16 cellular contexts compared by ENCODE assay signal in the genomic region with DNA sequence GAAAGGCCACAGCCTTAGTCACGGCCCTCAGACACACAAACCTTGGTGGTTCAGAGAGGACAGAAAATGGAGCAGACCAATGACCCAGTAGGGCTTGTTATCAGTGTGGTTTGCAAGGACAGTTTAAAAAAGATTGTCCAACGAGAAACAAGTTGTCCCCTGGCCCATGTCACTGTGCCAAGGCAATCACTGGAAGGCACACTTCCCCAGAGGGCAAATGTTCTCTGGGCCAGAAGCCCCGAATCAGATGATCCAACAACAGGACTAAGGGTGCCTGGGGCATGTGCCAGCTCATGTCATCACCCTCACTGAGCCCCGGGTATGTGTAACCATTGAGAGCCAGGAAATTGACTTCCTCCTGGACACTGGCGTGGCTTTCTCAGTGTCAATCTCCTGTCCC.
DNase-seq lines count a peak whose midpoint lies in the region; ATAC-seq lines count a peak whose summit lies in the region.
"Had no signal": no experiment of that assay in that cellular context is flagged by ENCODE, and none has a peak within 500 bp of the region (broad histone marks: within the 10 kb centered on the region; RNA-seq: fewer than 3 reads in every experiment).

No MANE protein-coding gene starts in this region.

- no peaks in the 10 kb centered on the region for H3K79me1 ChIP-seq in mesenchymal stem cell (replicated peaks; ENCODE audit: low read length, poor library complexity, severe bottlenecking)

- H3K27me3 ChIP-seq in mesenchymal stem cell (ENCODE audit: control insufficient read depth in 1 of 2, insufficient read depth in 1 of 2, low read length in 2 of 2) = no peaks in the 10 kb centered on the region
- H3K27me3 ChIP-seq: BLaER1 treated with 17β-estradiol and CSF1 and Interleukin-3, amounts not matched to agents 10 nM and 100 nM had no signal

- H3K18ac ChIP-seq in mesenchymal stem cell (ENCODE audit: low read depth in 1 of 2, low read length in 2 of 2) = no peak overlapping the region

- WGBS in mesenchymal stem cell = 58% methylated on average over 5 of the region's 5 CpGs

- no peak overlapping the region for H4K8ac ChIP-seq in mesenchymal stem cell (ENCODE audit: low read length)

- no peak overlapping the region for H3K23ac ChIP-seq in mesenchymal stem cell (ENCODE audit: low read length in 2 of 2)

- no peak overlapping the region for H3K4ac ChIP-seq in mesenchymal stem cell (ENCODE audit: low read depth in 1 of 2, low read length in 2 of 2)

- no peak overlapping the region for H3K4me2 ChIP-seq in mesenchymal stem cell (ENCODE audit: low read length, poor library complexity, severe bottlenecking)
- H3K4me2 ChIP-seq: A549; BLaER1 treated with 17β-estradiol and CSF1 and Interleukin-3, amounts not matched to agents 10 nM and 100 nM had no signal

- H3K4me1 ChIP-seq in mesenchymal stem cell (ENCODE audit: control insufficient read depth, insufficient read depth, low read depth, low read length) = no peaks in the 10 kb centered on the region
- H3K4me1 ChIP-seq: A549; BLaER1 treated with 17β-estradiol and CSF1 and Interleukin-3, amounts not matched to agents 10 nM and 100 nM; Caco-2 had no signal

- DNase-seq in Right ventricle myocardium superior = peak; percentile 44
- DNase-seq in cardiac septum (ENCODE audit: low spot score) = no peak
- DNase-seq in left lobe of liver (ENCODE audit: low spot score) = peak; percentile 86
- no peak for DNase-seq in mesenchymal stem cell
- DNase-seq: AML-193; Caco-2; Calu3; CD4-positive, alpha-beta T cell; CD8-positive, alpha-beta T cell; DMS79 treated with DMSO at 0.1 percent for 48 hours; GF-D8 had no signal

- H3K27ac ChIP-seq in mesenchymal stem cell (ENCODE audit: low read length, poor library complexity, severe bottlenecking) = no peak overlapping the region
- H3K27ac ChIP-seq: 22Rv1; A549; BLaER1 treated with 17β-estradiol and CSF1 and Interleukin-3, amounts not matched to agents 10 nM and 100 nM; C4-2B had no signal

- no peak overlapping the region for H3K9ac ChIP-seq in mesenchymal stem cell (ENCODE audit: low read length)
- H3K9ac ChIP-seq: BLaER1 treated with 17β-estradiol and CSF1 and Interleukin-3, amounts not matched to agents 10 nM and 100 nM had no signal

- no peak overlapping the region for H4K91ac ChIP-seq in mesenchymal stem cell (ENCODE audit: low read length)

- ATAC-seq in Right ventricle myocardium superior (ENCODE audit: poor library complexity) = no peak
- ATAC-seq in left lobe of liver = peak; percentile 75
- no peak for ATAC-seq in HG03442 (IDR thresholded peaks at IDR 0.05; ENCODE audit: unreplicated experiment)
- ATAC-seq: A549; CD8-positive, alpha-beta T cell had no signal

- H2BK5ac ChIP-seq in mesenchymal stem cell (ENCODE audit: low read depth, low read length, poor library complexity, severe bottlenecking) = no peak overlapping the region

- H2BK120ac ChIP-seq in mesenchymal stem cell (ENCODE audit: low read depth, low read length) = no peak overlapping the region

- H2AFZ ChIP-seq in mesenchymal stem cell (ENCODE audit: low read depth, low read length) = peak overlapping the region; percentile 42

- no peak overlapping the region for H2BK15ac ChIP-seq in mesenchymal stem cell (ENCODE audit: low read depth, poor library complexity, severe bottlenecking)

- intact Hi-C loops in Right ventricle myocardium superior (cut with DNase I) (no loop called here), cardiac septum (cut with DNase I) (no loop called here)

- no peak overlapping the region for H3K14ac ChIP-seq in mesenchymal stem cell (ENCODE audit: low read length in 2 of 2)

- H3K9me3 ChIP-seq in mesenchymal stem cell (ENCODE audit: control insufficient read depth, low read length) = peaks cover 12% of the 10 kb centered on the region
- H3K9me3 ChIP-seq: A549, Caco-2 had no signal

- no peak overlapping the region for H2AK5ac ChIP-seq in mesenchymal stem cell (ENCODE audit: low read length, severe bottlenecking)

- H3K4me3 ChIP-seq in mesenchymal stem cell (ENCODE audit: insufficient read depth in 1 of 2, low read depth in 1 of 2, low read length in 2 of 2) = no peak overlapping the region
- H3K4me3 ChIP-seq: A549; BLaER1 treated with 17β-estradiol and CSF1 and Interleukin-3, amounts not matched to agents 10 nM and 100 nM had no signal

- H2BK12ac ChIP-seq in mesenchymal stem cell (ENCODE audit: low read length in 2 of 2) = no peak overlapping the region

- no peaks in the 10 kb centered on the region for H3K36me3 ChIP-seq in mesenchymal stem cell (ENCODE audit: control insufficient read depth in 1 of 2, insufficient read depth in 2 of 2, low read depth in 1 of 2, low read length in 2 of 2)
- H3K36me3 ChIP-seq: BLaER1 treated with 17β-estradiol and CSF1 and Interleukin-3, amounts not matched to agents 10 nM and 100 nM had no signal

Comparison
In these comparisons a context has a peak if more than half of its experiments do, and no peak if none do; other contexts are left out.
1. DNase-seq: peak in Right ventricle myocardium superior (single experiment) and left lobe of liver (single experiment); none in cardiac septum (single experiment) and mesenchymal stem cell (single experiment).